ENCODE assay signal across 8 cellular contexts in the genomic region with DNA sequence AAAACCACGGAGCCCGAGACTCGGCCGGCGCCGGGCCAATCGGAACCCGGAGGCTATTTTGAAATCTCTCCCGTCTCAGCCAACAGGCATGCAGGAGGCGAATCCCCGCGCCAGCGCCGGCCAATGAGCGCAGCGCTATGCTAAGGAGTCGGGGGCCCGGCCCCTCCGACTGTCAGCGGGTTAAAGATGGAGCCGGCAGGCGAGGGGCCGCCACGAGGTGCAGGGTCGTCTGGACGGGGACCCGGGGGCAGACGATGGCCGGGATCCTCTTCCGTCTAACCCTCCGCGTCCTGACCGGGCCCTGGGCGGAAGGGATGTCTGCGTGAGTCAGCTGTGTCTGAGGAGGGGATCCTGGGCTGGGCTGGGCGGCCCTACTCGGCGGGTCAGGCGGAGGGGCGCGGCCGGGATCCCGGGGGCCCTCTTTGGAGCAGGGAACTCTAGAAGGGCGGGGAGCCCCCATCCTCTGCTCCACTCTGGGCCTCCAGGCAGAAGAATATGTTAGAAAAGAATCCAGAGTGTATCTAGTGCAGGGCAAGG.
DNase-seq lines count a peak whose midpoint lies in the region; ATAC-seq lines count a peak whose summit lies in the region.

No MANE protein-coding gene starts in this region.

- H3K4me1 Mint-ChIP-seq in central memory CD8-positive, alpha-beta T cell, result peaks cover 23% of the 10 kb centered on the region

- peak; percentile 96 for DNase-seq in AG08396 (ENCODE audit: low spot score)
- DNase-seq in NCI-H345 (lab: John Stamatoyannopoulos, UW), result peak; percentile 90
- DNase-seq in activated CD4-positive, CD25-positive, alpha-beta regulatory T cell (lab: John Stamatoyannopoulos, UW), result peak; percentile 50 to 78 (median 60)
- DNase-seq in central memory CD8-positive, alpha-beta T cell (ENCODE audit: low spot score in 2 of 2), result peak; percentile 45 to 63
- DNase-seq in kidney glomerular epithelial cell (lab: John Stamatoyannopoulos, UW), result peak; percentile 86
- peak; percentile 94 for DNase-seq in stimulated activated CD4-positive, alpha-beta T cell treated with anti-CD3 and anti-CD28 coated beads, Interleukin-15, amount 100 ng/mL, for 24 hours

- peaks cover 8% of the 10 kb centered on the region for H3K36me3 Mint-ChIP-seq in central memory CD8-positive, alpha-beta T cell (ENCODE audit: insufficient read depth)

- H3K27me3 Mint-ChIP-seq in central memory CD8-positive, alpha-beta T cell, result no peaks in the 10 kb centered on the region

- H3K27ac Mint-ChIP-seq in central memory CD8-positive, alpha-beta T cell (ENCODE audit: low read depth), result peak overlapping the region; percentile 73

- ATAC-seq in GM18868 (IDR thresholded peaks at IDR 0.05; ENCODE audit: unreplicated experiment), result peak; percentile 92
- peak; percentile 72 for ATAC-seq in HG03095 (IDR thresholded peaks at IDR 0.05; ENCODE audit: unreplicated experiment)
- peak; percentile 89 for ATAC-seq in central memory CD8-positive, alpha-beta T cell (replicated peaks; ENCODE audit: extremely low read depth, poor library complexity, severe bottlenecking)

- peak overlapping the region; percentile 82 for H3K4me3 Mint-ChIP-seq in central memory CD8-positive, alpha-beta T cell

- no peaks in the 10 kb centered on the region for H3K9me3 Mint-ChIP-seq in central memory CD8-positive, alpha-beta T cell

Comparison
In these comparisons a context has a peak if more than half of its experiments do, and no peak if none do; other contexts are left out.
1. Peak in every context shown above with its lines: DNase-seq and ATAC-seq.